In the genomic region with DNA sequence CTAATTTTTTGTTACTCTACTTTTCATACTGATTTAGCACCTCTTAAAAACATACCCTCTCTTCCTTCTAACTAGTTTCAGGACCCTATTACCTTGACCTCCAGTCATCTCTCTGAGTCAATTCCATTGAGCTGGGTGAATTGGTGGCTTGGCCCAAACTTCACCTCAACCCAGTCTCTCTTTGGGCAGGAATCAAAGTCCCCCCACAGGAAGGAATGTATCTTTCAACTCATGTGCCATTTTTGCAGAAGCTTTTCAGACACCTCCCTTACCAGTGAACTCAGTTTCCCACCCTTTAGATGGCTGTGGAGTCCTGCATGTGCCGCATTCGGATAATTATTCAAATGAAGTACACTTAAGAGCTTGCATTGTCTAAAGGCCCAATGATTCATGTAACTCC, we compare ENCODE assay signal across 25 cellular contexts.
"Had no signal": no experiment of that assay in that cellular context is flagged by ENCODE, and none has a peak within 500 bp of the region (broad histone marks: within the 10 kb centered on the region; RNA-seq: fewer than 3 reads in every experiment).

No MANE protein-coding gene starts in this region.

- H3K4me1 Mint-ChIP-seq: nephron had no signal

- ATAC-seq: activated T-helper 17 cell treated with anti-CD3 and anti-CD28 coated beads, Interleukin-2, amount 50 U/mL, for 72 hours; gastrocnemius medialis; left cardiac atrium; psoas muscle; stimulated activated naive CD8-positive, alpha-beta T cell treated with anti-CD3 and anti-CD28 coated beads, Interleukin-15, Interleukin-2, amounts not matched to agents 100 U/mL and 50 U/mL, for 24 hours had no signal

- H3K27ac Mint-ChIP-seq: activated naive CD8-positive, alpha-beta T cell; activated T-cell treated with anti-CD3 and anti-CD28 coated beads, Interleukin-2, amount 50 U/mL, for 24 hours; activated T-helper 17 cell treated with anti-CD3 and anti-CD28 coated beads, Interleukin-2, amount 50 U/mL, for 72 hours; dendritic cell treated with granulocyte-macrophage colony-stimulating factor and Interleukin-4, amounts not matched to agents 40 ng/mL and 50 ng/mL, for 4 days; memory B cell; nephron had no signal

- H3K27ac ChIP-seq: adrenal gland, ascending aorta, brain microvascular endothelial cell, esophagus muscularis mucosa, gastrocnemius medialis, neutrophil, ovary, psoas muscle, right atrium auricular region, upper lobe of left lung had no signal

- H3K4me1 ChIP-seq: adrenal gland, ascending aorta, esophagus muscularis mucosa, gastrocnemius medialis, psoas muscle, right atrium auricular region, upper lobe of left lung had no signal

- H3K36me3 ChIP-seq: adrenal gland, ascending aorta, brain microvascular endothelial cell, esophagus muscularis mucosa, gastrocnemius medialis, neutrophil, ovary, right atrium auricular region, upper lobe of left lung had no signal

- H3K4me3 Mint-ChIP-seq: activated naive CD8-positive, alpha-beta T cell; activated T-cell treated with anti-CD3 and anti-CD28 coated beads, Interleukin-2, amount 50 U/mL, for 24 hours; activated T-helper 17 cell treated with anti-CD3 and anti-CD28 coated beads, Interleukin-2, amount 50 U/mL, for 72 hours; dendritic cell treated with granulocyte-macrophage colony-stimulating factor and Interleukin-4, amounts not matched to agents 40 ng/mL and 50 ng/mL, for 4 days; memory B cell; nephron had no signal

- H3K27me3 ChIP-seq: adrenal gland, ascending aorta, brain microvascular endothelial cell, esophagus muscularis mucosa, gastrocnemius medialis, neutrophil, ovary, right atrium auricular region, upper lobe of left lung had no signal

- DNase-seq: activated T-cell treated with anti-CD3 and anti-CD28 coated beads, Interleukin-2, amount 50 U/mL, for 24 hours; adrenal gland; brain microvascular endothelial cell; caudate nucleus; effector CD4-positive, alpha-beta T cell; gastrocnemius medialis; hippocampal formation; islet precursor cell; left cardiac atrium; ovary; psoas muscle; stimulated activated CD4-positive, alpha-beta T cell treated with anti-CD3 and anti-CD28 coated beads, Interleukin-4, amount 100 ng/mL, for 24 hours; stimulated activated naive CD8-positive, alpha-beta T cell treated with anti-CD3 and anti-CD28 coated beads, Interleukin-15, Interleukin-2, amounts not matched to agents 100 U/mL and 50 U/mL, for 24 hours; T-helper 9 cell; upper lobe of left lung had no signal

- FAIRE-seq: endothelial cell of umbilical vein had no signal

- H3K4me3 ChIP-seq: adrenal gland, ascending aorta, esophagus muscularis mucosa, gastrocnemius medialis, ovary, psoas muscle, right atrium auricular region, upper lobe of left lung had no signal

- H3K9me3 ChIP-seq: adrenal gland, gastrocnemius medialis, neutrophil, ovary, psoas muscle, upper lobe of left lung had no signal

- H3K27me3 Mint-ChIP-seq: activated naive CD8-positive, alpha-beta T cell; activated T-cell treated with anti-CD3 and anti-CD28 coated beads, Interleukin-2, amount 50 U/mL, for 24 hours; activated T-helper 17 cell treated with anti-CD3 and anti-CD28 coated beads, Interleukin-2, amount 50 U/mL, for 72 hours; dendritic cell treated with granulocyte-macrophage colony-stimulating factor and Interleukin-4, amounts not matched to agents 40 ng/mL and 50 ng/mL, for 4 days; memory B cell had no signal

- H3K36me3 Mint-ChIP-seq: activated naive CD8-positive, alpha-beta T cell; memory B cell had no signal
